In genomic region chr12:50234347-50234746, GRCh38 we compare ENCODE assay signal across 12 cellular contexts. TPM values are rescaled to one million over a fixed set of nuclear protein-coding genes. Genes with fewer than 3 reads are reported as not detected.
A peak's percentile ranks its signal among the peaks of the same experiment; 100 is the strongest.
DNase-seq lines count a peak whose midpoint lies in the region; ATAC-seq and TF ChIP-seq lines count a peak whose summit lies in the region.
"Had no signal": no experiment of that assay in that cellular context is flagged by ENCODE, and none has a peak within 500 bp of the region (broad histone marks: within the 10 kb centered on the region; RNA-seq: fewer than 3 reads in every experiment).

No MANE protein-coding gene starts in this region.

- no peaks in the 10 kb centered on the region for H3K36me3 Mint-ChIP-seq in activated naive CD4-positive, alpha-beta T cell treated with anti-CD3 and anti-CD28 coated beads, Interleukin-2, amount 50 U/mL, for 72 hours
- H3K36me3 Mint-ChIP-seq in stimulated activated effector memory CD8-positive, alpha-beta T cell treated with anti-CD3 and anti-CD28 coated beads, Interleukin-12 subunit alpha, Interleukin-12 subunit beta, amount 100 ng/mL, for 72 hours: no peaks in the 10 kb centered on the region
- H3K36me3 Mint-ChIP-seq: natural killer cell treated with Interleukin-12 subunit alpha and Interleukin-12 subunit beta and Interleukin-15 and Interleukin-18, amount 100 ng/mL, for 72 hours had no signal

- H3K27ac ChIP-seq in PC-3 (ENCODE audit: low read length) (peak overlapping the region; percentile 23; the same call in 1 of the 2 replicates), colonic mucosa (no peak overlapping the region)
- H3K27ac ChIP-seq: cardiac muscle cell had no signal

- peaks cover 5% of the 10 kb centered on the region for H3K4me1 Mint-ChIP-seq in stimulated activated effector memory CD8-positive, alpha-beta T cell treated with anti-CD3 and anti-CD28 coated beads, Interleukin-12 subunit alpha, Interleukin-12 subunit beta, amount 100 ng/mL, for 72 hours
- H3K4me1 Mint-ChIP-seq: B cell had no signal

- CTCF ChIA-PET in PC-3 (lab: Charles Lee): no interaction called here

- no peaks in the 10 kb centered on the region for H3F3A ChIP-seq in PC-3 (ENCODE audit: low read length, unreplicated experiment)

- H3K27me3 ChIP-seq in PC-3 (ENCODE audit: low read length) (no peaks in the 10 kb centered on the region), colonic mucosa (no peaks in the 10 kb centered on the region)
- H3K27me3 ChIP-seq: cardiac muscle cell had no signal

- no peaks in the 10 kb centered on the region for H4K20me1 ChIP-seq in PC-3 (ENCODE audit: low read length)

- TF ChIP-seq CTCF in PC-3 (conservative IDR thresholded peaks at IDR 0.05; ENCODE audit: low read depth, low read length) (no peak; the same call in 1 of the 2 replicates), colonic mucosa (IDR thresholded peaks at IDR 0.05) (no peak)

- no peaks in the 10 kb centered on the region for H3K79me2 ChIP-seq in PC-3 (ENCODE audit: low read length)

- no peaks in the 10 kb centered on the region for H3K36me3 ChIP-seq in PC-3 (ENCODE audit: low read depth, low read length)
- H3K36me3 ChIP-seq in colonic mucosa: no peaks in the 10 kb centered on the region
- H3K36me3 ChIP-seq: cardiac muscle cell had no signal

- BruUV-seq in PC-3 (replicated peaks; lab: Mats Ljungman, UMichigan): no TSS peak

- POLR2A ChIA-PET in PC-3 (lab: Charles Lee; ENCODE audit: unreplicated experiment): no interaction called here

- H3K4me1 ChIP-seq in PC-3 (ENCODE audit: insufficient read depth, low read length) (peaks cover 8% of the 10 kb centered on the region; the same call in 1 of the 2 replicates), colonic mucosa (no peaks in the 10 kb centered on the region)

- intact Hi-C loops in PC-3 (cut with micrococcal nuclease): no loop called here
- intact Hi-C loops in colonic mucosa (cut with DNase I): no loop called here

- H3K4me3 Mint-ChIP-seq in stimulated activated effector memory CD8-positive, alpha-beta T cell treated with anti-CD3 and anti-CD28 coated beads, Interleukin-12 subunit alpha, Interleukin-12 subunit beta, amount 100 ng/mL, for 72 hours: no peak overlapping the region
- H3K4me3 Mint-ChIP-seq: B cell; natural killer cell treated with Interleukin-12 subunit alpha and Interleukin-12 subunit beta and Interleukin-15 and Interleukin-18, amount 100 ng/mL, for 72 hours had no signal

- H3K9ac ChIP-seq in PC-3 (ENCODE audit: low read length): no peak overlapping the region
- no peak overlapping the region for H3K9ac ChIP-seq in colonic mucosa (ENCODE audit: low read depth in 2 of 2, low read length in 2 of 2)

- no peak overlapping the region for H3K27ac Mint-ChIP-seq in activated naive CD4-positive, alpha-beta T cell treated with anti-CD3 and anti-CD28 coated beads, Interleukin-2, amount 50 U/mL, for 72 hours
- H3K27ac Mint-ChIP-seq in stimulated activated effector memory CD8-positive, alpha-beta T cell treated with anti-CD3 and anti-CD28 coated beads, Interleukin-12 subunit alpha, Interleukin-12 subunit beta, amount 100 ng/mL, for 72 hours: no peak overlapping the region
- H3K27ac Mint-ChIP-seq: B cell; natural killer cell treated with Interleukin-12 subunit alpha and Interleukin-12 subunit beta and Interleukin-15 and Interleukin-18, amount 100 ng/mL, for 72 hours had no signal

- H3K9me3 Mint-ChIP-seq in activated naive CD4-positive, alpha-beta T cell treated with anti-CD3 and anti-CD28 coated beads, Interleukin-2, amount 50 U/mL, for 72 hours: no peaks in the 10 kb centered on the region
- no peaks in the 10 kb centered on the region for H3K9me3 Mint-ChIP-seq in stimulated activated effector memory CD8-positive, alpha-beta T cell treated with anti-CD3 and anti-CD28 coated beads, Interleukin-12 subunit alpha, Interleukin-12 subunit beta, amount 100 ng/mL, for 72 hours
- H3K9me3 Mint-ChIP-seq: natural killer cell treated with Interleukin-12 subunit alpha and Interleukin-12 subunit beta and Interleukin-15 and Interleukin-18, amount 100 ng/mL, for 72 hours had no signal

- H2AFZ ChIP-seq in PC-3 (ENCODE audit: low read length): no peak overlapping the region

- no peak overlapping the region for H3K4me3 ChIP-seq in PC-3 (ENCODE audit: low read length)
- no peak overlapping the region for H3K4me3 ChIP-seq in colonic mucosa
- H3K4me3 ChIP-seq: cardiac muscle cell had no signal

- DNase-seq in activated naive CD4-positive, alpha-beta T cell treated with anti-CD3 and anti-CD28 coated beads, Interleukin-2, amount 50 U/mL, for 72 hours (ENCODE audit: low spot score in 2 of 2): no peak
- DNase-seq in activated naive CD4-positive, alpha-beta T cell treated with anti-CD3 and anti-CD28 coated beads, Interleukin-2, amount 50 U/mL, for 16 hours: no peak
- DNase-seq in PC-3: peak; percentile 68
- DNase-seq in colonic mucosa: peak; percentile 69
- DNase-seq in stimulated activated effector memory CD8-positive, alpha-beta T cell treated with anti-CD3 and anti-CD28 coated beads, Interleukin-12 subunit alpha, Interleukin-12 subunit beta, amount 100 ng/mL, for 72 hours (ENCODE audit: low spot score in 2 of 2): no peak
- DNase-seq in NCI-H510A (lab: John Stamatoyannopoulos, UW): no peak
- DNase-seq: kidney had no signal

- peak; percentile 61 to 85 for ATAC-seq in activated naive CD4-positive, alpha-beta T cell treated with anti-CD3 and anti-CD28 coated beads, Interleukin-2, amount 50 U/mL, for 72 hours
- ATAC-seq in PC-3: peak; percentile 88
- ATAC-seq in stimulated activated effector memory CD8-positive, alpha-beta T cell treated with anti-CD3 and anti-CD28 coated beads, Interleukin-12 subunit alpha, Interleukin-12 subunit beta, amount 100 ng/mL, for 72 hours: peak; percentile 86
- no peak for ATAC-seq in GM21576 (IDR thresholded peaks at IDR 0.05; ENCODE audit: unreplicated experiment)
- ATAC-seq in GM19328 (IDR thresholded peaks at IDR 0.05; ENCODE audit: unreplicated experiment): no peak

- H3K9me3 ChIP-seq in PC-3 (ENCODE audit: low read length): no peaks in the 10 kb centered on the region
- H3K9me3 ChIP-seq in colonic mucosa: no peaks in the 10 kb centered on the region

- H3K4me2 ChIP-seq in PC-3 (ENCODE audit: low read length): no peak overlapping the region

- no peaks in the 10 kb centered on the region for H3K9me2 ChIP-seq in PC-3 (replicated peaks; ENCODE audit: low read length)

RNA-seq across cellular contexts. Expression of gene LIMA1, which starts 49.0 kb away (rescaled TPM):
- total RNA-seq in activated naive CD4-positive, alpha-beta T cell treated with anti-CD3 and anti-CD28 coated beads, Interleukin-2, amount 50 U/mL, for 72 hours: 10 to 100 TPM; 36.2 to 45.6 TPM
- total RNA-seq in PC-3 (2014; rRNA removed): 45.1 and 58.2 TPM in 2 replicates
- 100 to 1,000 TPM; 228 to 385 TPM for total RNA-seq in colonic mucosa

Comparison
In these comparisons a context has a peak if more than half of its experiments do, and no peak if none do; other contexts are left out.
1. ATAC-seq: peak in activated naive CD4-positive, alpha-beta T cell treated with anti-CD3 and anti-CD28 coated beads, Interleukin-2, amount 50 U/mL, for 72 hours (2 of 2), PC-3 (single experiment) and stimulated activated effector memory CD8-positive, alpha-beta T cell treated with anti-CD3 and anti-CD28 coated beads, Interleukin-12 subunit alpha, Interleukin-12 subunit beta, amount 100 ng/mL, for 72 hours (single experiment); none in GM21576 (single experiment) and GM19328 (single experiment).
2. DNase-seq: peak in PC-3 (single experiment) and colonic mucosa (single experiment); none in activated naive CD4-positive, alpha-beta T cell treated with anti-CD3 and anti-CD28 coated beads, Interleukin-2, amount 50 U/mL, for 72 hours (0 of 2), activated naive CD4-positive, alpha-beta T cell treated with anti-CD3 and anti-CD28 coated beads, Interleukin-2, amount 50 U/mL, for 16 hours (single experiment), stimulated activated effector memory CD8-positive, alpha-beta T cell treated with anti-CD3 and anti-CD28 coated beads, Interleukin-12 subunit alpha, Interleukin-12 subunit beta, amount 100 ng/mL, for 72 hours (0 of 2) and NCI-H510A (single experiment).